ENCODE assay signal across 18 cellular contexts in the genomic region with DNA sequence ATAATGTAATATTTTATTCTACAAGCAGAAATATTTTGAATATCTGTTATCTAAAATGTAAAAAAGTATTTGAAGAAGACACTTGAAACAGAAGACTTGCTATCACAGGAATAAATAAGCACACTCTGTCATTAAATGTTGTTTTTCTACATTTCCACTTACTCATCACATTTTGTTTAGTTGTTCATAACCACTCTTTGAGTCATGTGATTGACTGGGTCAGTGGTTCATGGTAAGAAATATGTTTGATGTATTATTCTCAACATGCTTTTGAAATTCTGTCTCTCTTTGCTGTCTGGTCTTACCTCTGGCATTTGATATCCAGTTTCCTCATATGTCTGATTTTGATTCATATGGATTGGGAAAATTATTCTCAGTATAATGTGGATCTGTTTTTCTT.
DNase-seq lines count a peak whose midpoint lies in the region; ATAC-seq, FAIRE-seq and TF ChIP-seq lines count a peak whose summit lies in the region.
"Had no signal": no experiment of that assay in that cellular context is flagged by ENCODE, and none has a peak within 500 bp of the region (broad histone marks: within the 10 kb centered on the region; RNA-seq: fewer than 3 reads in every experiment).

No MANE protein-coding gene starts in this region.

- H3K4me1 ChIP-seq in pancreas = no peaks in the 10 kb centered on the region
- H3K4me1 ChIP-seq: adrenal gland, BE2C, gastrocnemius medialis had no signal

- TF ChIP-seq CTCF in pancreas (IDR thresholded peaks at IDR 0.05) = no peak

- no peak overlapping the region for H3K27ac ChIP-seq in pancreas
- H3K27ac ChIP-seq: adrenal gland, dorsolateral prefrontal cortex, gastrocnemius medialis, ovary, SJCRH30 had no signal

- no peaks in the 10 kb centered on the region for H3K36me3 ChIP-seq in pancreas
- H3K36me3 ChIP-seq: adrenal gland, BE2C, gastrocnemius medialis, ovary, SJCRH30 had no signal

- in situ Hi-C loops in SK-MEL-5 (cut with HindIII; ENCODE audit: low pct_unique_long_range_greater_than_20kb, low sequenced_read_pairs) = no loop called here

- no peaks in the 10 kb centered on the region for H3K9me3 ChIP-seq in pancreas
- H3K9me3 ChIP-seq: adrenal gland, BE2C, gastrocnemius medialis, ovary, SJCRH30 had no signal

- no peak overlapping the region for H3K4me3 ChIP-seq in pancreas
- H3K4me3 ChIP-seq: adrenal gland, dorsolateral prefrontal cortex, gastrocnemius medialis, ovary, SJCRH30 had no signal

- intact Hi-C loops in pancreas (cut with DNase I) = no loop called here

- ATAC-seq in pancreas = no peak
- ATAC-seq in HG02938 (IDR thresholded peaks at IDR 0.05; ENCODE audit: unreplicated experiment) = no peak
- ATAC-seq in HG02763 (IDR thresholded peaks at IDR 0.05; ENCODE audit: unreplicated experiment) = no peak
- ATAC-seq: gastrocnemius medialis had no signal

- no peaks in the 10 kb centered on the region for H3K27me3 ChIP-seq in pancreas
- H3K27me3 ChIP-seq: adrenal gland, BE2C, dorsolateral prefrontal cortex, gastrocnemius medialis, ovary, SJCRH30 had no signal

- FAIRE-seq in pancreas (lab: Jason Lieb, UNC) = peak; percentile 13
- FAIRE-seq: TTC549 had no signal

- peak; percentile 76 for DNase-seq in ELR (ENCODE audit: low read depth)
- DNase-seq in SK-MEL-5 (ENCODE audit: low read depth, low spot score) = peak; percentile 14
- DNase-seq in fibroblast of gingiva (ENCODE audit: low read depth) = peak; percentile 60
- DNase-seq in pancreas = no peak
- no peak for DNase-seq in activated CD4-positive, CD25-positive, alpha-beta regulatory T cell (lab: John Stamatoyannopoulos, UW)
- DNase-seq in stimulated activated CD4-positive, alpha-beta T cell treated with anti-CD3 and anti-CD28 coated beads, Interleukin-2, amount 100 ng/mL, for 48 hours = no peak
- DNase-seq: activated CD4-positive, alpha-beta memory T cell treated with anti-CD3 and anti-CD28 coated beads for 36 hours; adrenal gland; BE2C; DMS153; dorsolateral prefrontal cortex; gastrocnemius medialis; NCI-H2171; ovary; SJCRH30 had no signal

Comparison
In these comparisons a context has a peak if more than half of its experiments do, and no peak if none do; other contexts are left out.
1. DNase-seq: peak in ELR (single experiment), SK-MEL-5 (single experiment) and fibroblast of gingiva (single experiment); none in pancreas (0 of 6), activated CD4-positive, CD25-positive, alpha-beta regulatory T cell (0 of 4) and stimulated activated CD4-positive, alpha-beta T cell treated with anti-CD3 and anti-CD28 coated beads, Interleukin-2, amount 100 ng/mL, for 48 hours (0 of 2).